In the genomic region with DNA sequence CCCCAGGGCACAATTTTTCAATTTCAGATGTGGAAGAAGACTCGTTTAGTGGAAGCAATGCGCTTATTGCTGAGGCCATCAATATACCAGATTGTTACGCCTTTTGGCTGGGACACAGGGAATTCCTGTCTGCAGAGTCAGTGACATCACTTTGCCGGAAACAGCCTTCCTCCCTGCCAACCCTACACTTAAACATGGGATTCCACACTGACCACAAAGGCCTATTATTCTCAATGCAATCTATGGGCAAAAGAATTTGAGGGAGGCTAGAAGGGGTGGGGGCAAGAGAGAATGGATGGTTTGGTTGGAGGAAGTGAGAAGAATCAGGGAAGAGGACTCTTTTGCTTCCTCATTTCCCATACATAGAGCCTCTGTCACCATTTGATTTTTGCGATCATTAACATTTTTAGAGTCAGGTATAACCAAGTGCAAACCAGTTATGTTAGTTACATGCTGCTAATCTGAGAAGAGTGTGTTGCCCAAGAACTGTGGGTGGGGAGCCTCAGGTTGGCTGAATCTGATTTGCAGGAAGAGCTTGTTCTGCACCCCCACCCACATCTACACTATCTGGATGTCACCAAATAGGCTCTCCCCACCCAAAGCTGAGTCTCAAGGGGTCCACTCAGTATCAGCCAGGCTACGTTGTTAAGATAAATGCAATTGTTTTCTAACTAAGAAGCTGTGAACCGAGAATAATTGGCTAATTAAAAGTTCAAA, we compare ENCODE assay signal across 9 cellular contexts. TPM values are rescaled to one million over a fixed set of nuclear protein-coding genes. Genes with fewer than 3 reads are reported as not detected.
DNase-seq lines count a peak whose midpoint lies in the region; ATAC-seq and TF ChIP-seq lines count a peak whose summit lies in the region.
"Had no signal": no experiment of that assay in that cellular context is flagged by ENCODE, and none has a peak within 500 bp of the region (broad histone marks: within the 10 kb centered on the region; RNA-seq: fewer than 3 reads in every experiment).

No MANE protein-coding gene starts in this region.

- no peaks in the 10 kb centered on the region for H3K4me1 ChIP-seq in MM.1S (ENCODE audit: low read length)

- H3K4me2 ChIP-seq in MM.1S (ENCODE audit: low read depth, low read length): no peak overlapping the region

- H3K27ac ChIP-seq in MM.1S (ENCODE audit: low read length): no peak overlapping the region

- H3K9me3 ChIP-seq in MM.1S (replicated peaks; ENCODE audit: insufficient read depth, low read length): no peaks in the 10 kb centered on the region

- peaks cover 4% of the 10 kb centered on the region for H3K27me3 Mint-ChIP-seq in activated naive CD8-positive, alpha-beta T cell treated with anti-CD3 and anti-CD28 coated beads, Interleukin-2, amount 50 U/mL, for 24 hours

- DNase-seq in GM04504 (ENCODE audit: low read depth) (peak; percentile 43), SW480 (ENCODE audit: low spot score) (peak; percentile 78), glomerular endothelial cell (ENCODE audit: extremely low read depth, low read depth, low spot score) (peak; percentile 68), pons (ENCODE audit: low spot score) (peak; percentile 58), MM.1S (no peak), GM20000 (ENCODE audit: low spot score) (no peak)
- DNase-seq in activated naive CD8-positive, alpha-beta T cell treated with anti-CD3 and anti-CD28 coated beads, Interleukin-2, amount 50 U/mL, for 24 hours: no peak
- DNase-seq: NCI-H82 had no signal

- no peaks in the 10 kb centered on the region for H3K36me3 ChIP-seq in MM.1S (replicated peaks; ENCODE audit: insufficient read depth, low read length)

- no peaks in the 10 kb centered on the region for H4K20me1 ChIP-seq in MM.1S (ENCODE audit: insufficient read depth, low read length)

- H3K36me3 Mint-ChIP-seq in activated naive CD8-positive, alpha-beta T cell treated with anti-CD3 and anti-CD28 coated beads, Interleukin-2, amount 50 U/mL, for 24 hours (ENCODE audit: low read depth): peaks cover 5% of the 10 kb centered on the region

- no peaks in the 10 kb centered on the region for H3K9me2 ChIP-seq in MM.1S (replicated peaks; ENCODE audit: insufficient read depth, low read length)

- peaks cover 4% of the 10 kb centered on the region for H3K9me3 Mint-ChIP-seq in activated naive CD8-positive, alpha-beta T cell treated with anti-CD3 and anti-CD28 coated beads, Interleukin-2, amount 50 U/mL, for 24 hours

- H3K9ac ChIP-seq in MM.1S (ENCODE audit: low read length): no peak overlapping the region

- ATAC-seq in GM19452 (IDR thresholded peaks at IDR 0.05; ENCODE audit: unreplicated experiment): no peak
- ATAC-seq in activated naive CD8-positive, alpha-beta T cell treated with anti-CD3 and anti-CD28 coated beads, Interleukin-2, amount 50 U/mL, for 24 hours: no peak

- no peaks in the 10 kb centered on the region for H3F3A ChIP-seq in MM.1S (ENCODE audit: insufficient read depth, low read length)

- H3K27me3 ChIP-seq in MM.1S (replicated peaks; ENCODE audit: insufficient read depth, low read length): no peaks in the 10 kb centered on the region

- no peak overlapping the region for H3K4me3 Mint-ChIP-seq in activated naive CD8-positive, alpha-beta T cell treated with anti-CD3 and anti-CD28 coated beads, Interleukin-2, amount 50 U/mL, for 24 hours

- H3K27ac Mint-ChIP-seq in activated naive CD8-positive, alpha-beta T cell treated with anti-CD3 and anti-CD28 coated beads, Interleukin-2, amount 50 U/mL, for 24 hours: no peak overlapping the region

- H3K79me2 ChIP-seq in MM.1S (ENCODE audit: low read length): no peaks in the 10 kb centered on the region

- H3K4me3 ChIP-seq in MM.1S (ENCODE audit: low read length): no peak overlapping the region

- TF ChIP-seq CTCF in MM.1S (IDR thresholded peaks at IDR 0.05; ENCODE audit: low read length) (no peak), GM20000 (IDR thresholded peaks at IDR 0.05; ENCODE audit: extremely low read depth, missing control alignments) (no peak)

- peaks cover 14% of the 10 kb centered on the region for H3K4me1 Mint-ChIP-seq in activated naive CD8-positive, alpha-beta T cell treated with anti-CD3 and anti-CD28 coated beads, Interleukin-2, amount 50 U/mL, for 24 hours

- H2AFZ ChIP-seq in MM.1S (ENCODE audit: low read length): no peak overlapping the region

RNA-seq across cellular contexts. Expression of a gene that starts 58.2 kb away (rescaled TPM):
- 12.4 and 30.3 TPM in 2 replicates for total RNA-seq in glomerular endothelial cell

Comparison
In these comparisons a context has a peak if more than half of its experiments do, and no peak if none do; other contexts are left out.
1. DNase-seq: peak in GM04504 (single experiment), SW480 (single experiment), glomerular endothelial cell (single experiment) and pons (single experiment); none in MM.1S (single experiment), activated naive CD8-positive, alpha-beta T cell treated with anti-CD3 and anti-CD28 coated beads, Interleukin-2, amount 50 U/mL, for 24 hours (single experiment) and GM20000 (single experiment).